Comparison of ENCODE assay signal across 27 cellular contexts in genomic region chr6:164008902-164009301, GRCh38.
DNase-seq lines count a peak whose midpoint lies in the region; ATAC-seq, FAIRE-seq and TF ChIP-seq lines count a peak whose summit lies in the region.
"Had no signal": no experiment of that assay in that cellular context is flagged by ENCODE, and none has a peak within 500 bp of the region (broad histone marks: within the 10 kb centered on the region; RNA-seq: fewer than 3 reads in every experiment).

No MANE protein-coding gene starts in this region.

- no peak overlapping the region for H4K91ac ChIP-seq in trophoblast cell (ENCODE audit: low read depth, low read length)

- no peak for TF ChIP-seq CTCF in HepG2 (CRISPR knock-in tag; IDR thresholded peaks at IDR 0.05)
- TF ChIP-seq CTCF in right lobe of liver (IDR thresholded peaks at IDR 0.05) = no peak

- H4K20me1 ChIP-seq in HepG2 (ENCODE audit: insufficient read depth, low read length) = no peaks in the 10 kb centered on the region
- H4K20me1 ChIP-seq: BLaER1 treated with 17β-estradiol and CSF1 and Interleukin-3, amounts not matched to agents 10 nM and 100 nM had no signal

- no peak overlapping the region for H3K4me3 Mint-ChIP-seq in CD8-positive, alpha-beta memory T cell
- H3K4me3 Mint-ChIP-seq: B cell; CD4-positive, alpha-beta T cell; CD8-positive, alpha-beta T cell had no signal

- H2BK120ac ChIP-seq in mesendoderm (ENCODE audit: low read depth, low read length) (no peak overlapping the region), trophoblast cell (ENCODE audit: insufficient read depth, low read length, poor library complexity) (no peak overlapping the region)

- no peak overlapping the region for H3K4me3 ChIP-seq in HepG2 (replicated peaks in 1 of 3; ENCODE audit: insufficient read depth in 1 of 3, low read depth in 2 of 3, low read length in 3 of 3)
- H3K4me3 ChIP-seq in right lobe of liver = no peak overlapping the region
- peak overlapping the region; percentile 42 for H3K4me3 ChIP-seq in SK-N-MC
- no peak overlapping the region for H3K4me3 ChIP-seq in mesendoderm (ENCODE audit: low read length)
- no peak overlapping the region for H3K4me3 ChIP-seq in trophoblast cell (ENCODE audit: low read depth, low read length)
- no peak overlapping the region for H3K4me3 ChIP-seq in CD8-positive, alpha-beta memory T cell (ENCODE audit: low read length)
- H3K4me3 ChIP-seq: A549; BLaER1 treated with 17β-estradiol and CSF1 and Interleukin-3, amounts not matched to agents 10 nM and 100 nM; GM12878 had no signal

- H2BK5ac ChIP-seq in mesendoderm (ENCODE audit: low read length) (no peak overlapping the region), trophoblast cell (ENCODE audit: low read depth, low read length, poor library complexity) (no peak overlapping the region)

- ATAC-seq in HepG2 (no peak), right lobe of liver (no peak), GM18511 (IDR thresholded peaks at IDR 0.05; ENCODE audit: unreplicated experiment) (no peak)
- ATAC-seq: A549; CD8-positive, alpha-beta T cell; GM12878 had no signal

- no peaks in the 10 kb centered on the region for H3K4me1 Mint-ChIP-seq in CD8-positive, alpha-beta memory T cell
- H3K4me1 Mint-ChIP-seq: B cell had no signal

- H3K36me3 ChIP-seq in HepG2 (replicated peaks in 1 of 2; ENCODE audit: control insufficient read depth in 1 of 2, insufficient read depth in 2 of 2, low read length in 2 of 2) (no peaks in the 10 kb centered on the region), right lobe of liver (no peaks in the 10 kb centered on the region), SK-N-MC (ENCODE audit: insufficient read depth, low read length) (no peaks in the 10 kb centered on the region), mesendoderm (ENCODE audit: control insufficient read depth, insufficient read depth, low read length) (no peaks in the 10 kb centered on the region), trophoblast cell (ENCODE audit: control insufficient read depth in 1 of 2, insufficient read depth in 2 of 2, low read length in 2 of 2) (no peaks in the 10 kb centered on the region)
- no peaks in the 10 kb centered on the region for H3K36me3 ChIP-seq in CD8-positive, alpha-beta memory T cell (ENCODE audit: insufficient read depth, low read length)
- H3K36me3 ChIP-seq: BLaER1 treated with 17β-estradiol and CSF1 and Interleukin-3, amounts not matched to agents 10 nM and 100 nM had no signal

- in situ Hi-C loops in HepG2 (cut with HindIII; ENCODE audit: extremely low pct_ligation_motif_present, low pct_unique_long_range_greater_than_20kb) = no loop called here

- no peak overlapping the region for H2BK15ac ChIP-seq in mesendoderm (replicated peaks; ENCODE audit: low read depth)

- H3K18ac ChIP-seq in mesendoderm (ENCODE audit: low read length) = no peak overlapping the region
- no peak overlapping the region for H3K18ac ChIP-seq in trophoblast cell (ENCODE audit: low read length)

- intact Hi-C loops in HepG2 (cut with micrococcal nuclease; ENCODE audit: unreplicated experiment) (no loop called here), right lobe of liver (cut with DNase I) (loop anchor here in 1 of 2 donors (5.0 kb wide), 1 partner anchor 293 kb away; no protein-coding TSS in a partner anchor)

- no peak overlapping the region for H3K4me2 ChIP-seq in HepG2 (ENCODE audit: low read depth, low read length)
- H3K4me2 ChIP-seq in mesendoderm (ENCODE audit: low read length) = no peak overlapping the region
- H3K4me2 ChIP-seq in trophoblast cell (ENCODE audit: low read length) = no peak overlapping the region
- H3K4me2 ChIP-seq: A549; BLaER1 treated with 17β-estradiol and CSF1 and Interleukin-3, amounts not matched to agents 10 nM and 100 nM had no signal

- no peak for TF ChIP-seq EP300 in HepG2 (IDR thresholded peaks at IDR 0.05; ENCODE audit: low read depth in 2 of 2, low read length in 2 of 2)
- no peak for TF ChIP-seq EP300 in HepG2 (CRISPR knock-in tag; IDR thresholded peaks at IDR 0.05; ENCODE audit: borderline replicate concordance)

- H3K27ac ChIP-seq in HepG2 (ENCODE audit: extremely low read length, insufficient read depth, low read length) = no peak overlapping the region
- H3K27ac ChIP-seq in right lobe of liver = no peak overlapping the region
- peak overlapping the region; percentile 80 for H3K27ac ChIP-seq in SK-N-MC
- H3K27ac ChIP-seq in mesendoderm (ENCODE audit: low read depth, low read length) = no peak overlapping the region
- no peak overlapping the region for H3K27ac ChIP-seq in trophoblast cell (ENCODE audit: low read depth, low read length)
- no peak overlapping the region for H3K27ac ChIP-seq in CD8-positive, alpha-beta memory T cell (ENCODE audit: low read depth, low read length)
- H3K27ac ChIP-seq: 22Rv1; A549; BLaER1 treated with 17β-estradiol and CSF1 and Interleukin-3, amounts not matched to agents 10 nM and 100 nM; C4-2B had no signal

- H3K79me2 ChIP-seq in HepG2 (ENCODE audit: insufficient read depth, low read length) (no peaks in the 10 kb centered on the region), mesendoderm (ENCODE audit: control insufficient read depth, insufficient read depth, low read length) (no peaks in the 10 kb centered on the region), trophoblast cell (ENCODE audit: control insufficient read depth, insufficient read depth, low read length, poor library complexity) (no peaks in the 10 kb centered on the region)

- no peak for TF ChIP-seq RAD21 in HepG2 (CRISPR knock-in tag; IDR thresholded peaks at IDR 0.05)

- peak overlapping the region; percentile 33 for H2AFZ ChIP-seq in HepG2 (ENCODE audit: low read length)
- H2AFZ ChIP-seq in trophoblast cell (ENCODE audit: insufficient read depth, low read length, poor library complexity) = no peak overlapping the region

- FAIRE-seq in HepG2 (lab: Jason Lieb, UNC) = no peak
- FAIRE-seq: A549, GM12878, GM12892, GM18507 had no signal

- H3K9me3 ChIP-seq in HepG2 (ENCODE audit: low read length) (no peaks in the 10 kb centered on the region), right lobe of liver (no peaks in the 10 kb centered on the region), SK-N-MC (ENCODE audit: low read depth, low read length) (no peaks in the 10 kb centered on the region), trophoblast cell (ENCODE audit: insufficient read depth, low read depth, low read length) (peaks cover 3% of the 10 kb centered on the region)
- H3K9me3 ChIP-seq in CD8-positive, alpha-beta memory T cell (ENCODE audit: low read length) = no peaks in the 10 kb centered on the region
- H3K9me3 ChIP-seq: A549; BLaER1 treated with 17β-estradiol and CSF1 and Interleukin-3, amounts not matched to agents 10 nM and 100 nM had no signal

- WGBS in HepG2 (ENCODE audit: low lambda C conversion rate) = 4% methylated on average over 4 of the region's 4 CpGs
- 95% methylated on average over 3 of the region's 4 CpGs for WGBS in right lobe of liver (ENCODE audit: insufficient coverage, low coverage, low lambda C conversion rate, missing lambda C conversion rate)
- WGBS in mesendoderm (ENCODE audit: extremely low coverage, insufficient coverage, low lambda C conversion rate) = no CpG with 5 or more reads among the region's 4 CpGs
- WGBS in trophoblast cell (ENCODE audit: extremely low coverage, insufficient coverage, insufficient read length) = no CpG with 5 or more reads among the region's 4 CpGs

- H3K79me1 ChIP-seq in mesendoderm (ENCODE audit: low read length) (no peaks in the 10 kb centered on the region), trophoblast cell (ENCODE audit: low read length) (peaks cover 14% of the 10 kb centered on the region)

- no TSS peak for BruUV-seq in HepG2 (replicated peaks; lab: Mats Ljungman, UMichigan)

- H3K9ac ChIP-seq in HepG2 (ENCODE audit: insufficient read depth, low read depth, low read length) (no peak overlapping the region), SK-N-MC (ENCODE audit: insufficient read length) (no peak overlapping the region), mesendoderm (ENCODE audit: low read length) (no peak overlapping the region), trophoblast cell (ENCODE audit: low read length) (no peak overlapping the region)
- H3K9ac ChIP-seq: BLaER1 treated with 17β-estradiol and CSF1 and Interleukin-3, amounts not matched to agents 10 nM and 100 nM had no signal

- no peak overlapping the region for H3K23ac ChIP-seq in mesendoderm (ENCODE audit: low read length)
- H3K23ac ChIP-seq in trophoblast cell (ENCODE audit: low read length) = no peak overlapping the region

- CTCF ChIA-PET in HepG2 (lab: Yijun Ruan, JAX; ENCODE audit: low intra/inter-chr PET ratio, low total read pairs) = no interaction called here
- CTCF ChIA-PET in CD8-positive, alpha-beta memory T cell (lab: Charles Lee) = no interaction called here

- no peak overlapping the region for H2BK12ac ChIP-seq in trophoblast cell (ENCODE audit: low read length)

- H3K27ac Mint-ChIP-seq in CD8-positive, alpha-beta memory T cell = no peak overlapping the region
- H3K27ac Mint-ChIP-seq: B cell; CD4-positive, alpha-beta T cell; CD8-positive, alpha-beta T cell had no signal

- H4K8ac ChIP-seq in mesendoderm (ENCODE audit: low read depth, low read length) (no peak overlapping the region), trophoblast cell (ENCODE audit: low read depth, low read length) (no peak overlapping the region)

- H2AK5ac ChIP-seq in mesendoderm (ENCODE audit: low read length) = no peak overlapping the region
- H2AK5ac ChIP-seq in trophoblast cell (ENCODE audit: low read length) = no peak overlapping the region

- H3K27me3 Mint-ChIP-seq in CD8-positive, alpha-beta memory T cell = no peaks in the 10 kb centered on the region
- H3K27me3 Mint-ChIP-seq: B cell; CD4-positive, alpha-beta T cell had no signal

- H4K5ac ChIP-seq in mesendoderm (ENCODE audit: low read length) = no peak overlapping the region

- H3K4ac ChIP-seq in mesendoderm (ENCODE audit: low read depth, low read length) = peak overlapping the region; percentile 59
- H3K4ac ChIP-seq in trophoblast cell (ENCODE audit: low read depth, low read length) = no peak overlapping the region

- no peak overlapping the region for H4K12ac ChIP-seq in trophoblast cell (ENCODE audit: low read depth, low read length)

- no peaks in the 10 kb centered on the region for H3K36me3 Mint-ChIP-seq in CD8-positive, alpha-beta memory T cell
- H3K36me3 Mint-ChIP-seq: CD8-positive, alpha-beta T cell had no signal

- POLR2A ChIA-PET in HepG2 (lab: Yijun Ruan, JAX) = no interaction called here
- POLR2A ChIA-PET in CD8-positive, alpha-beta memory T cell (lab: Charles Lee) = no interaction called here

- H3K56ac ChIP-seq in mesendoderm (ENCODE audit: low read length) = no peak overlapping the region

- H3K27me3 ChIP-seq in HepG2 (ENCODE audit: control insufficient read depth in 1 of 2, insufficient read depth in 2 of 2, low read length in 2 of 2) = peaks cover 0 to 5% of the 10 kb centered on the region in 2 experiments; a peak in 1 of 5 replicates
- H3K27me3 ChIP-seq in right lobe of liver = no peaks in the 10 kb centered on the region
- no peaks in the 10 kb centered on the region for H3K27me3 ChIP-seq in mesendoderm (ENCODE audit: insufficient read depth, low read length, poor library complexity)
- no peaks in the 10 kb centered on the region for H3K27me3 ChIP-seq in trophoblast cell (ENCODE audit: insufficient read depth, low read length)
- H3K27me3 ChIP-seq in CD8-positive, alpha-beta memory T cell (ENCODE audit: insufficient read depth, low read length, poor library complexity, severe bottlenecking) = no peaks in the 10 kb centered on the region
- H3K27me3 ChIP-seq: BLaER1 treated with 17β-estradiol and CSF1 and Interleukin-3, amounts not matched to agents 10 nM and 100 nM had no signal

- H3K9me3 Mint-ChIP-seq in CD8-positive, alpha-beta memory T cell = no peaks in the 10 kb centered on the region
- H3K9me3 Mint-ChIP-seq: CD8-positive, alpha-beta T cell had no signal

- TF ChIP-seq POLR2A in HepG2 (IDR thresholded peaks at IDR 0.05; ENCODE audit: insufficient read depth in 1 of 2, low read depth in 2 of 2, low read length in 2 of 2) (no peak), right lobe of liver (IDR thresholded peaks at IDR 0.05) (no peak)

- no peaks in the 10 kb centered on the region for H3K4me1 ChIP-seq in HepG2 (ENCODE audit: insufficient read depth, low read length)
- H3K4me1 ChIP-seq in right lobe of liver = no peaks in the 10 kb centered on the region
- H3K4me1 ChIP-seq in mesendoderm (ENCODE audit: control insufficient read depth, low read depth, low read length) = no peaks in the 10 kb centered on the region
- peaks cover 13 to 26% of the 10 kb centered on the region in 2 experiments for H3K4me1 ChIP-seq in trophoblast cell (ENCODE audit: control insufficient read depth in 1 of 2, insufficient read depth in 2 of 2, low read length in 2 of 2)
- no peaks in the 10 kb centered on the region for H3K4me1 ChIP-seq in CD8-positive, alpha-beta memory T cell (ENCODE audit: insufficient read depth, low read length)
- H3K4me1 ChIP-seq: A549; BLaER1 treated with 17β-estradiol and CSF1 and Interleukin-3, amounts not matched to agents 10 nM and 100 nM had no signal

- DNase-seq in HepG2 (ENCODE audit: low spot score) (no peak), right lobe of liver (no peak), SK-N-MC (ENCODE audit: low read depth, low spot score) (peak; percentile 71), mesendoderm (no peak), trophoblast cell (peak; percentile 23 to 82)
- DNase-seq in CD8-positive, alpha-beta memory T cell = no peak
- no peak for DNase-seq in activated effector memory CD4-positive, alpha-beta T cell treated with anti-CD3 and anti-CD28 coated beads, Interleukin-2, amount 50 U/mL, for 16 hours
- DNase-seq: AML-193; CD4-positive, alpha-beta T cell; CD8-positive, alpha-beta T cell; COR-L47; DMS 273 treated with DMSO at 0.1 percent for 48 hours; DMS153; DMS53; DMS79; DND-41; EL; GDM1 had no signal

- H3K14ac ChIP-seq in trophoblast cell (ENCODE audit: low read length) = no peak overlapping the region

Comparison
In these comparisons a context has a peak if more than half of its experiments do, and no peak if none do; other contexts are left out.
1. DNase-seq: peak in SK-N-MC (single experiment) and trophoblast cell (2 of 2); none in HepG2 (single experiment), right lobe of liver (0 of 3), mesendoderm (single experiment), CD8-positive, alpha-beta memory T cell (0 of 5) and activated effector memory CD4-positive, alpha-beta T cell treated with anti-CD3 and anti-CD28 coated beads, Interleukin-2, amount 50 U/mL, for 16 hours (single experiment).